1 cellular context compared by ENCODE assay signal in genomic region chr12:109804820-109805761, GRCh38.
TF ChIP-seq lines count a peak whose summit lies in the region.

No MANE protein-coding gene starts in this region.

TF ChIP-seq in K562, 482 proteins besides CTCF, POLR2A, EP300 and RAD21 (continued from another document and continues in another):
- TF ChIP-seq ATF3 (IDR thresholded peaks at IDR 0.05) (no peak), ATF3 (CRISPR knock-in tag; conservative IDR thresholded peaks at IDR 0.05) (no peak), TBL1XR1 (IDR thresholded peaks at IDR 0.05; ENCODE audit: low read length in 2 of 2) (no peak), MAFK (IDR thresholded peaks at IDR 0.05; ENCODE audit: low read length) (no peak), ERF (CRISPR knock-in tag; IDR thresholded peaks at IDR 0.05) (no peak), HINFP (tag; conservative IDR thresholded peaks at IDR 0.05; ENCODE audit: low read depth) (no peak), NONO (IDR thresholded peaks at IDR 0.05; ENCODE audit: low read depth in 2 of 2, low read length in 1 of 2) (no peak), SPI1 (IDR thresholded peaks at IDR 0.05; ENCODE audit: borderline replicate concordance, low read depth, low read length) (no peak), ETV6 (IDR thresholded peaks at IDR 0.05; ENCODE audit: borderline replicate concordance in 1 of 2, low read depth in 2 of 2, low read length in 1 of 2) (no peak), ETV6 (CRISPR knock-in tag; IDR thresholded peaks at IDR 0.05; ENCODE audit: borderline replicate concordance) (no peak), MAZ (CRISPR knock-in tag; conservative IDR thresholded peaks at IDR 0.05 in 1 of 2, IDR thresholded peaks at IDR 0.05 in 1 of 2) (peak; percentile 13 to 29; a peak in 1 of 4 replicates), CBX1 (IDR thresholded peaks at IDR 0.05; ENCODE audit: low read depth) (no peak), MTF1 (CRISPR knock-in tag; IDR thresholded peaks at IDR 0.05; ENCODE audit: borderline replicate concordance) (no peak), NRF1 (conservative IDR thresholded peaks at IDR 0.05 in 1 of 2, IDR thresholded peaks at IDR 0.05 in 1 of 2) (peak in 1 of 2 experiments; percentile 23; a peak in 1 of 4 replicates), BRD4 (IDR thresholded peaks at IDR 0.05) (no peak), GABPA (tag; conservative IDR thresholded peaks at IDR 0.05; ENCODE audit: low read depth) (no peak), SMAD1 (IDR thresholded peaks at IDR 0.05; ENCODE audit: low read depth, low read length, partially characterized antibody) (no peak), NCOR1 (IDR thresholded peaks at IDR 0.05) (no peak), RBM39 (optimal IDR thresholded peaks at IDR 0.05; ENCODE audit: low read depth, low read length) (no peak), KDM5B (IDR thresholded peaks at IDR 0.05; ENCODE audit: insufficient replicate concordance, low read depth, low read length) (no peak), SUPT5H (IDR thresholded peaks at IDR 0.05) (no peak), KLF16 (IDR thresholded peaks at IDR 0.05) (peak; percentile 30; the same call in 1 of the 2 replicates), SMARCC2 (IDR thresholded peaks at IDR 0.05; ENCODE audit: low read depth) (no peak), BCL6 (CRISPR knock-in tag; IDR thresholded peaks at IDR 0.05) (no peak), MLX (CRISPR knock-in tag; conservative IDR thresholded peaks at IDR 0.05) (no peak), GTF2F1 (IDR thresholded peaks at IDR 0.05; ENCODE audit: low read depth, low read length) (no peak), ZNF57 (CRISPR knock-in tag; IDR thresholded peaks at IDR 0.05) (no peak), CTCFL (IDR thresholded peaks at IDR 0.05; ENCODE audit: borderline replicate concordance, insufficient read depth, low read depth, low read length, poor library complexity, severe bottlenecking) (no peak), KLF1 (tag; IDR thresholded peaks at IDR 0.05) (no peak)
- TF ChIP-seq, protein P1, sequence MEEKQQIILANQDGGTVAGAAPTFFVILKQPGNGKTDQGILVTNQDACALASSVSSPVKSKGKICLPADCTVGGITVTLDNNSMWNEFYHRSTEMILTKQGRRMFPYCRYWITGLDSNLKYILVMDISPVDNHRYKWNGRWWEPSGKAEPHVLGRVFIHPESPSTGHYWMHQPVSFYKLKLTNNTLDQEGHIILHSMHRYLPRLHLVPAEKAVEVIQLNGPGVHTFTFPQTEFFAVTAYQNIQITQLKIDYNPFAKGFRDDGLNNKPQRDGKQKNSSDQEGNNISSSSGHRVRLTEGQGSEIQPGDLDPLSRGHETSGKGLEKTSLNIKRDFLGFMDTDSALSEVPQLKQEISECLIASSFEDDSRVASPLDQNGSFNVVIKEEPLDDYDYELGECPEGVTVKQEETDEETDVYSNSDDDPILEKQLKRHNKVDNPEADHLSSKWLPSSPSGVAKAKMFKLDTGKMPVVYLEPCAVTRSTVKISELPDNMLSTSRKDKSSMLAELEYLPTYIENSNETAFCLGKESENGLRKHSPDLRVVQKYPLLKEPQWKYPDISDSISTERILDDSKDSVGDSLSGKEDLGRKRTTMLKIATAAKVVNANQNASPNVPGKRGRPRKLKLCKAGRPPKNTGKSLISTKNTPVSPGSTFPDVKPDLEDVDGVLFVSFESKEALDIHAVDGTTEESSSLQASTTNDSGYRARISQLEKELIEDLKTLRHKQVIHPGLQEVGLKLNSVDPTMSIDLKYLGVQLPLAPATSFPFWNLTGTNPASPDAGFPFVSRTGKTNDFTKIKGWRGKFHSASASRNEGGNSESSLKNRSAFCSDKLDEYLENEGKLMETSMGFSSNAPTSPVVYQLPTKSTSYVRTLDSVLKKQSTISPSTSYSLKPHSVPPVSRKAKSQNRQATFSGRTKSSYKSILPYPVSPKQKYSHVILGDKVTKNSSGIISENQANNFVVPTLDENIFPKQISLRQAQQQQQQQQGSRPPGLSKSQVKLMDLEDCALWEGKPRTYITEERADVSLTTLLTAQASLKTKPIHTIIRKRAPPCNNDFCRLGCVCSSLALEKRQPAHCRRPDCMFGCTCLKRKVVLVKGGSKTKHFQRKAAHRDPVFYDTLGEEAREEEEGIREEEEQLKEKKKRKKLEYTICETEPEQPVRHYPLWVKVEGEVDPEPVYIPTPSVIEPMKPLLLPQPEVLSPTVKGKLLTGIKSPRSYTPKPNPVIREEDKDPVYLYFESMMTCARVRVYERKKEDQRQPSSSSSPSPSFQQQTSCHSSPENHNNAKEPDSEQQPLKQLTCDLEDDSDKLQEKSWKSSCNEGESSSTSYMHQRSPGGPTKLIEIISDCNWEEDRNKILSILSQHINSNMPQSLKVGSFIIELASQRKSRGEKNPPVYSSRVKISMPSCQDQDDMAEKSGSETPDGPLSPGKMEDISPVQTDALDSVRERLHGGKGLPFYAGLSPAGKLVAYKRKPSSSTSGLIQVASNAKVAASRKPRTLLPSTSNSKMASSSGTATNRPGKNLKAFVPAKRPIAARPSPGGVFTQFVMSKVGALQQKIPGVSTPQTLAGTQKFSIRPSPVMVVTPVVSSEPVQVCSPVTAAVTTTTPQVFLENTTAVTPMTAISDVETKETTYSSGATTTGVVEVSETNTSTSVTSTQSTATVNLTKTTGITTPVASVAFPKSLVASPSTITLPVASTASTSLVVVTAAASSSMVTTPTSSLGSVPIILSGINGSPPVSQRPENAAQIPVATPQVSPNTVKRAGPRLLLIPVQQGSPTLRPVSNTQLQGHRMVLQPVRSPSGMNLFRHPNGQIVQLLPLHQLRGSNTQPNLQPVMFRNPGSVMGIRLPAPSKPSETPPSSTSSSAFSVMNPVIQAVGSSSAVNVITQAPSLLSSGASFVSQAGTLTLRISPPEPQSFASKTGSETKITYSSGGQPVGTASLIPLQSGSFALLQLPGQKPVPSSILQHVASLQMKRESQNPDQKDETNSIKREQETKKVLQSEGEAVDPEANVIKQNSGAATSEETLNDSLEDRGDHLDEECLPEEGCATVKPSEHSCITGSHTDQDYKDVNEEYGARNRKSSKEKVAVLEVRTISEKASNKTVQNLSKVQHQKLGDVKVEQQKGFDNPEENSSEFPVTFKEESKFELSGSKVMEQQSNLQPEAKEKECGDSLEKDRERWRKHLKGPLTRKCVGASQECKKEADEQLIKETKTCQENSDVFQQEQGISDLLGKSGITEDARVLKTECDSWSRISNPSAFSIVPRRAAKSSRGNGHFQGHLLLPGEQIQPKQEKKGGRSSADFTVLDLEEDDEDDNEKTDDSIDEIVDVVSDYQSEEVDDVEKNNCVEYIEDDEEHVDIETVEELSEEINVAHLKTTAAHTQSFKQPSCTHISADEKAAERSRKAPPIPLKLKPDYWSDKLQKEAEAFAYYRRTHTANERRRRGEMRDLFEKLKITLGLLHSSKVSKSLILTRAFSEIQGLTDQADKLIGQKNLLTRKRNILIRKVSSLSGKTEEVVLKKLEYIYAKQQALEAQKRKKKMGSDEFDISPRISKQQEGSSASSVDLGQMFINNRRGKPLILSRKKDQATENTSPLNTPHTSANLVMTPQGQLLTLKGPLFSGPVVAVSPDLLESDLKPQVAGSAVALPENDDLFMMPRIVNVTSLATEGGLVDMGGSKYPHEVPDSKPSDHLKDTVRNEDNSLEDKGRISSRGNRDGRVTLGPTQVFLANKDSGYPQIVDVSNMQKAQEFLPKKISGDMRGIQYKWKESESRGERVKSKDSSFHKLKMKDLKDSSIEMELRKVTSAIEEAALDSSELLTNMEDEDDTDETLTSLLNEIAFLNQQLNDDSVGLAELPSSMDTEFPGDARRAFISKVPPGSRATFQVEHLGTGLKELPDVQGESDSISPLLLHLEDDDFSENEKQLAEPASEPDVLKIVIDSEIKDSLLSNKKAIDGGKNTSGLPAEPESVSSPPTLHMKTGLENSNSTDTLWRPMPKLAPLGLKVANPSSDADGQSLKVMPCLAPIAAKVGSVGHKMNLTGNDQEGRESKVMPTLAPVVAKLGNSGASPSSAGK (IDR thresholded peaks at IDR 0.05), result no peak
- TF ChIP-seq, protein P2, sequence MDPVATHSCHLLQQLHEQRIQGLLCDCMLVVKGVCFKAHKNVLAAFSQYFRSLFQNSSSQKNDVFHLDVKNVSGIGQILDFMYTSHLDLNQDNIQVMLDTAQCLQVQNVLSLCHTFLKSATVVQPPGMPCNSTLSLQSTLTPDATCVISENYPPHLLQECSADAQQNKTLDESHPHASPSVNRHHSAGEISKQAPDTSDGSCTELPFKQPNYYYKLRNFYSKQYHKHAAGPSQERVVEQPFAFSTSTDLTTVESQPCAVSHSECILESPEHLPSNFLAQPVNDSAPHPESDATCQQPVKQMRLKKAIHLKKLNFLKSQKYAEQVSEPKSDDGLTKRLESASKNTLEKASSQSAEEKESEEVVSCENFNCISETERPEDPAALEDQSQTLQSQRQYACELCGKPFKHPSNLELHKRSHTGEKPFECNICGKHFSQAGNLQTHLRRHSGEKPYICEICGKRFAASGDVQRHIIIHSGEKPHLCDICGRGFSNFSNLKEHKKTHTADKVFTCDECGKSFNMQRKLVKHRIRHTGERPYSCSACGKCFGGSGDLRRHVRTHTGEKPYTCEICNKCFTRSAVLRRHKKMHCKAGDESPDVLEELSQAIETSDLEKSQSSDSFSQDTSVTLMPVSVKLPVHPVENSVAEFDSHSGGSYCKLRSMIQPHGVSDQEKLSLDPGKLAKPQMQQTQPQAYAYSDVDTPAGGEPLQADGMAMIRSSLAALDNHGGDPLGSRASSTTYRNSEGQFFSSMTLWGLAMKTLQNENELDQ (CRISPR knock-in tag; IDR thresholded peaks at IDR 0.05; ENCODE audit: borderline replicate concordance), result no peak
- TF ChIP-seq, protein P3, sequence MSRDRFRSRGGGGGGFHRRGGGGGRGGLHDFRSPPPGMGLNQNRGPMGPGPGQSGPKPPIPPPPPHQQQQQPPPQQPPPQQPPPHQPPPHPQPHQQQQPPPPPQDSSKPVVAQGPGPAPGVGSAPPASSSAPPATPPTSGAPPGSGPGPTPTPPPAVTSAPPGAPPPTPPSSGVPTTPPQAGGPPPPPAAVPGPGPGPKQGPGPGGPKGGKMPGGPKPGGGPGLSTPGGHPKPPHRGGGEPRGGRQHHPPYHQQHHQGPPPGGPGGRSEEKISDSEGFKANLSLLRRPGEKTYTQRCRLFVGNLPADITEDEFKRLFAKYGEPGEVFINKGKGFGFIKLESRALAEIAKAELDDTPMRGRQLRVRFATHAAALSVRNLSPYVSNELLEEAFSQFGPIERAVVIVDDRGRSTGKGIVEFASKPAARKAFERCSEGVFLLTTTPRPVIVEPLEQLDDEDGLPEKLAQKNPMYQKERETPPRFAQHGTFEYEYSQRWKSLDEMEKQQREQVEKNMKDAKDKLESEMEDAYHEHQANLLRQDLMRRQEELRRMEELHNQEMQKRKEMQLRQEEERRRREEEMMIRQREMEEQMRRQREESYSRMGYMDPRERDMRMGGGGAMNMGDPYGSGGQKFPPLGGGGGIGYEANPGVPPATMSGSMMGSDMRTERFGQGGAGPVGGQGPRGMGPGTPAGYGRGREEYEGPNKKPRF (IDR thresholded peaks at IDR 0.05; ENCODE audit: low read depth, low read length), result no peak
- TF ChIP-seq, protein P4, sequence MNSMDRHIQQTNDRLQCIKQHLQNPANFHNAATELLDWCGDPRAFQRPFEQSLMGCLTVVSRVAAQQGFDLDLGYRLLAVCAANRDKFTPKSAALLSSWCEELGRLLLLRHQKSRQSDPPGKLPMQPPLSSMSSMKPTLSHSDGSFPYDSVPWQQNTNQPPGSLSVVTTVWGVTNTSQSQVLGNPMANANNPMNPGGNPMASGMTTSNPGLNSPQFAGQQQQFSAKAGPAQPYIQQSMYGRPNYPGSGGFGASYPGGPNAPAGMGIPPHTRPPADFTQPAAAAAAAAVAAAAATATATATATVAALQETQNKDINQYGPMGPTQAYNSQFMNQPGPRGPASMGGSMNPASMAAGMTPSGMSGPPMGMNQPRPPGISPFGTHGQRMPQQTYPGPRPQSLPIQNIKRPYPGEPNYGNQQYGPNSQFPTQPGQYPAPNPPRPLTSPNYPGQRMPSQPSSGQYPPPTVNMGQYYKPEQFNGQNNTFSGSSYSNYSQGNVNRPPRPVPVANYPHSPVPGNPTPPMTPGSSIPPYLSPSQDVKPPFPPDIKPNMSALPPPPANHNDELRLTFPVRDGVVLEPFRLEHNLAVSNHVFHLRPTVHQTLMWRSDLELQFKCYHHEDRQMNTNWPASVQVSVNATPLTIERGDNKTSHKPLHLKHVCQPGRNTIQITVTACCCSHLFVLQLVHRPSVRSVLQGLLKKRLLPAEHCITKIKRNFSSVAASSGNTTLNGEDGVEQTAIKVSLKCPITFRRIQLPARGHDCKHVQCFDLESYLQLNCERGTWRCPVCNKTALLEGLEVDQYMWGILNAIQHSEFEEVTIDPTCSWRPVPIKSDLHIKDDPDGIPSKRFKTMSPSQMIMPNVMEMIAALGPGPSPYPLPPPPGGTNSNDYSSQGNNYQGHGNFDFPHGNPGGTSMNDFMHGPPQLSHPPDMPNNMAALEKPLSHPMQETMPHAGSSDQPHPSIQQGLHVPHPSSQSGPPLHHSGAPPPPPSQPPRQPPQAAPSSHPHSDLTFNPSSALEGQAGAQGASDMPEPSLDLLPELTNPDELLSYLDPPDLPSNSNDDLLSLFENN (IDR thresholded peaks at IDR 0.05; ENCODE audit: low read depth in 2 of 2, low read length in 2 of 2), result no peak
